ENCODE assay signal across 10 cellular contexts in genomic region chr6:148146717-148147116, GRCh38.
A peak's percentile ranks its signal among the peaks of the same experiment; 100 is the strongest.
DNase-seq lines count a peak whose midpoint lies in the region; ATAC-seq and TF ChIP-seq lines count a peak whose summit lies in the region.
"Had no signal": no experiment of that assay in that cellular context is flagged by ENCODE, and none has a peak within 500 bp of the region (broad histone marks: within the 10 kb centered on the region; RNA-seq: fewer than 3 reads in every experiment).

No MANE protein-coding gene starts in this region.

- ATAC-seq in HG02678 (IDR thresholded peaks at IDR 0.05; ENCODE audit: unreplicated experiment): peak; percentile 52

- TF ChIP-seq CTCF in GM20000 (IDR thresholded peaks at IDR 0.05; ENCODE audit: extremely low read depth, missing control alignments): no peak

- DNase-seq in activated CD4-positive, alpha-beta T cell treated with anti-CD3 and anti-CD28 coated beads for 4 hours: peak; percentile 50 to 52
- DNase-seq in effector CD4-positive, alpha-beta T cell: peak; percentile 26
- peak; percentile 8 for DNase-seq in stimulated activated CD8-positive, alpha-beta memory T cell treated with anti-CD3 and anti-CD28 coated beads, Interleukin-12 subunit alpha, Interleukin-12 subunit beta, amount 100 ng/mL, for 4 hours (ENCODE audit: low read depth)
- no peak for DNase-seq in GM03348 (ENCODE audit: low spot score)
- DNase-seq in GM20000 (ENCODE audit: low spot score): no peak
- no peak for DNase-seq in H7
- DNase-seq in posterior vena cava (ENCODE audit: low spot score): no peak
- DNase-seq: aorta, MV-4-11 had no signal

- no peaks in the 10 kb centered on the region for H3K27me3 ChIP-seq in H7 (ENCODE audit: control insufficient read depth, insufficient read depth, low read length)

- H3K4me3 ChIP-seq in H7 (ENCODE audit: insufficient read depth, low read depth, low read length): no peak overlapping the region

- no peaks in the 10 kb centered on the region for H3K36me3 ChIP-seq in H7 (replicated peaks; ENCODE audit: control insufficient read depth, insufficient read depth, low read length)

- intact Hi-C loops in posterior vena cava (cut with DNase I): no loop called here

Comparison
In these comparisons a context has a peak if more than half of its experiments do, and no peak if none do; other contexts are left out.
1. DNase-seq: peak in activated CD4-positive, alpha-beta T cell treated with anti-CD3 and anti-CD28 coated beads for 4 hours (2 of 2), effector CD4-positive, alpha-beta T cell (single experiment) and stimulated activated CD8-positive, alpha-beta memory T cell treated with anti-CD3 and anti-CD28 coated beads, Interleukin-12 subunit alpha, Interleukin-12 subunit beta, amount 100 ng/mL, for 4 hours (single experiment); none in GM03348 (single experiment), GM20000 (single experiment), H7 (single experiment) and posterior vena cava (single experiment).